8 cellular contexts compared by ENCODE assay signal in genomic region chr15:101014921-101015841, GRCh38.
DNase-seq lines count a peak whose midpoint lies in the region; ATAC-seq and TF ChIP-seq lines count a peak whose summit lies in the region.

No MANE protein-coding gene starts in this region.

- H3K27ac ChIP-seq in SJCRH30 (no peak overlapping the region), trophoblast cell (ENCODE audit: low read depth, low read length) (no peak overlapping the region), upper lobe of left lung (no peak overlapping the region)

- H3K4me3 ChIP-seq in SJCRH30 (no peak overlapping the region), trophoblast cell (ENCODE audit: low read depth, low read length) (no peak overlapping the region), upper lobe of left lung (no peak overlapping the region)

- H3K14ac ChIP-seq in trophoblast cell (ENCODE audit: low read length), result no peak overlapping the region

- no peak overlapping the region for H2BK5ac ChIP-seq in trophoblast cell (ENCODE audit: low read depth, low read length, poor library complexity)

- no peak overlapping the region for H4K12ac ChIP-seq in trophoblast cell (ENCODE audit: low read depth, low read length)

- H3K23ac ChIP-seq in trophoblast cell (ENCODE audit: low read length), result no peak overlapping the region

- no peak overlapping the region for H2BK12ac ChIP-seq in trophoblast cell (ENCODE audit: low read length)

- peak; percentile 70 for DNase-seq in ELR (ENCODE audit: low read depth)
- DNase-seq in HPDE6-E6E7 (ENCODE audit: extremely low spot score), result peak; percentile 79
- peak; percentile 81 to 91 for DNase-seq in SJCRH30
- peak; percentile 70 for DNase-seq in activated naive CD4-positive, alpha-beta T cell treated with Interleukin-2 at 50 U/mL for 16 hours
- peak; percentile 71 for DNase-seq in glomerular visceral epithelial cell (ENCODE audit: extremely low spot score)
- DNase-seq in trophoblast cell, result peak; percentile 47 to 83
- DNase-seq in upper lobe of left lung, result peak in 1 of 2 donors; percentile 65

- H3K4ac ChIP-seq in trophoblast cell (ENCODE audit: low read depth, low read length), result no peak overlapping the region

- no peaks in the 10 kb centered on the region for H3K79me2 ChIP-seq in trophoblast cell (ENCODE audit: control insufficient read depth, insufficient read depth, low read length, poor library complexity)

- no peak overlapping the region for H2AK5ac ChIP-seq in trophoblast cell (ENCODE audit: low read length)

- no peak overlapping the region for H3K18ac ChIP-seq in trophoblast cell (ENCODE audit: low read length)

- no CpG with 5 or more reads among the region's 27 CpGs for WGBS in trophoblast cell (ENCODE audit: extremely low coverage, insufficient coverage, insufficient read length)
- 56% methylated on average over 26 to 27 of the region's 27 CpGs for WGBS in upper lobe of left lung, 2 donors

- H3K36me3 ChIP-seq in SJCRH30, result no peaks in the 10 kb centered on the region
- no peaks in the 10 kb centered on the region for H3K36me3 ChIP-seq in trophoblast cell (ENCODE audit: control insufficient read depth in 1 of 2, insufficient read depth in 2 of 2, low read length in 2 of 2)
- peaks cover 0 to 37% (median 2%) of the 10 kb centered on the region in 4 donors for H3K36me3 ChIP-seq in upper lobe of left lung

- H3K4me1 ChIP-seq in SJCRH30 (peaks cover 5% of the 10 kb centered on the region; the same call in 1 of the 2 replicates), trophoblast cell (ENCODE audit: control insufficient read depth in 1 of 2, insufficient read depth in 2 of 2, low read length in 2 of 2) (no peaks in the 10 kb centered on the region), upper lobe of left lung (peaks cover 6 to 24% (median 14%) of the 10 kb centered on the region in 4 donors)

- no peak overlapping the region for H3K4me2 ChIP-seq in trophoblast cell (ENCODE audit: low read length)

- no peaks in the 10 kb centered on the region for H3K9me3 ChIP-seq in SJCRH30 (replicated peaks)
- H3K9me3 ChIP-seq in trophoblast cell (ENCODE audit: insufficient read depth, low read depth, low read length), result peaks cover 2% of the 10 kb centered on the region
- no peaks in the 10 kb centered on the region for H3K9me3 ChIP-seq in upper lobe of left lung

- TF ChIP-seq POLR2A in upper lobe of left lung (IDR thresholded peaks at IDR 0.05), result no peak

- H4K91ac ChIP-seq in trophoblast cell (ENCODE audit: low read depth, low read length), result no peak overlapping the region

- H3K27me3 ChIP-seq in SJCRH30 (no peaks in the 10 kb centered on the region), trophoblast cell (ENCODE audit: insufficient read depth, low read length) (no peaks in the 10 kb centered on the region), upper lobe of left lung (no peaks in the 10 kb centered on the region)

- H3K9ac ChIP-seq in trophoblast cell (ENCODE audit: low read length), result no peak overlapping the region

- H2BK120ac ChIP-seq in trophoblast cell (ENCODE audit: insufficient read depth, low read length, poor library complexity), result no peak overlapping the region

- no peak for TF ChIP-seq EP300 in upper lobe of left lung (IDR thresholded peaks at IDR 0.05)

- no peak overlapping the region for H2AFZ ChIP-seq in trophoblast cell (ENCODE audit: insufficient read depth, low read length, poor library complexity)

- no peak overlapping the region for H4K8ac ChIP-seq in trophoblast cell (ENCODE audit: low read depth, low read length)

- ATAC-seq in upper lobe of left lung (ENCODE audit: low FRiP score in 2 of 2) (peak in 1 of 2 donors; percentile 79), HG02840 (IDR thresholded peaks at IDR 0.05; ENCODE audit: low FRiP score, unreplicated experiment) (no peak)

- no peaks in the 10 kb centered on the region for H3K79me1 ChIP-seq in trophoblast cell (ENCODE audit: low read length)

- TF ChIP-seq CTCF in upper lobe of left lung (IDR thresholded peaks at IDR 0.05), result peak; percentile 70 to 84 (median 78)
